In genomic region chr18:10015941-10016819, GRCh38 we compare ENCODE assay signal across 8 cellular contexts.
DNase-seq lines count a peak whose midpoint lies in the region; ATAC-seq, FAIRE-seq and TF ChIP-seq lines count a peak whose summit lies in the region.

No MANE protein-coding gene starts in this region.

- no peaks in the 10 kb centered on the region for H3K36me3 Mint-ChIP-seq in neural crest cell (ENCODE audit: low read depth)

- POLR2A ChIA-PET in endothelial cell of umbilical vein (lab: Charles Lee): no interaction called here

- H3K9me1 ChIP-seq in endothelial cell of umbilical vein (replicated peaks; ENCODE audit: control insufficient read depth, extremely low read depth, insufficient read depth, low read length): no peaks in the 10 kb centered on the region

- H4K20me1 ChIP-seq in endothelial cell of umbilical vein (replicated peaks; ENCODE audit: control insufficient read depth, extremely low read depth, insufficient read depth, low read length): no peaks in the 10 kb centered on the region

- peak overlapping the region; percentile 44 for H3K27ac ChIP-seq in endothelial cell of umbilical vein (ENCODE audit: insufficient read depth, low read depth, low read length)

- TF ChIP-seq CTCF in endothelial cell of umbilical vein (IDR thresholded peaks at IDR 0.05; ENCODE audit: extremely low read depth in 1 of 2, insufficient read depth in 1 of 2, low read depth in 1 of 2, low read length in 2 of 2): peak in 1 of 2 donors; percentile 10
- TF ChIP-seq CTCF in neural crest cell (conservative IDR thresholded peaks at IDR 0.05): no peak

- FAIRE-seq in endothelial cell of umbilical vein (lab: Jason Lieb, UNC): peak; percentile 73

- H3K27me3 ChIP-seq in endothelial cell of umbilical vein (ENCODE audit: control insufficient read depth in 2 of 2, insufficient read depth in 2 of 2, low read length in 2 of 2): no peaks in the 10 kb centered on the region

- peak overlapping the region; percentile 81 for H2AFZ ChIP-seq in endothelial cell of umbilical vein (ENCODE audit: low read depth, low read length)

- no peak overlapping the region for H3K9ac ChIP-seq in endothelial cell of umbilical vein (replicated peaks; ENCODE audit: extremely low read depth, insufficient read depth, low read length)

- H3K9me3 Mint-ChIP-seq in neural crest cell: no peaks in the 10 kb centered on the region

- peak overlapping the region; percentile 57 for H3K27ac Mint-ChIP-seq in neural crest cell (ENCODE audit: unreplicated experiment)

- no peak for TF ChIP-seq POLR2A in endothelial cell of umbilical vein (IDR thresholded peaks at IDR 0.05; ENCODE audit: low read depth, low read length)
- no peak for TF ChIP-seq POLR2A in erythroblast (IDR thresholded peaks at IDR 0.05; ENCODE audit: low read length)

- no peaks in the 10 kb centered on the region for H3K36me3 ChIP-seq in endothelial cell of umbilical vein (ENCODE audit: control insufficient read depth in 2 of 2, extremely low read depth in 1 of 2, insufficient read depth in 2 of 2, low read length in 2 of 2)

- H3K27me3 Mint-ChIP-seq in neural crest cell (ENCODE audit: low read depth): no peaks in the 10 kb centered on the region

- peaks cover 17% of the 10 kb centered on the region for H3K4me1 ChIP-seq in endothelial cell of umbilical vein (ENCODE audit: control insufficient read depth, extremely low read depth, insufficient read depth, low read length)

- intact Hi-C loops in endothelial cell of umbilical vein (cut with micrococcal nuclease): no loop called here
- intact Hi-C loops in left colon (cut with DNase I, micrococcal nuclease): no loop called here

- H3K4me2 ChIP-seq in endothelial cell of umbilical vein (ENCODE audit: insufficient read depth, low read length): peak overlapping the region; percentile 59

- CTCF ChIA-PET in endothelial cell of umbilical vein (lab: Charles Lee): interaction anchor here (0.8 to 2.7 kb wide), 10 partner anchors 10 to 503 kb away, joined by 3 to 12 read pairs (median 4); no protein-coding TSS in a partner anchor

- no peaks in the 10 kb centered on the region for H3K79me2 ChIP-seq in endothelial cell of umbilical vein (ENCODE audit: control insufficient read depth, insufficient read depth, low read length)

- no TSS peak for BruUV-seq in endothelial cell of umbilical vein (replicated peaks; lab: Mats Ljungman, UMichigan)

- H3K9me3 ChIP-seq in endothelial cell of umbilical vein (replicated peaks; ENCODE audit: control insufficient read depth, insufficient read depth, low read length): no peaks in the 10 kb centered on the region

- ATAC-seq in left colon (no peak), HG02885 (IDR thresholded peaks at IDR 0.05; ENCODE audit: poor library complexity, unreplicated experiment) (no peak)

- no peak overlapping the region for H3K4me3 ChIP-seq in endothelial cell of umbilical vein (replicated peaks in 1 of 3; ENCODE audit: insufficient read depth in 1 of 3, low read depth in 1 of 3, low read length in 3 of 3)

- peaks cover 4% of the 10 kb centered on the region for H3K4me1 Mint-ChIP-seq in neural crest cell

- no peak overlapping the region for H3K4me3 Mint-ChIP-seq in neural crest cell

- dilution Hi-C loops in endothelial cell of umbilical vein (cut with MboI; ENCODE audit: extremely low pct_ligation_motif_present, low sequenced_read_pairs): no loop called here

- DNase-seq in COLO829 (ENCODE audit: low spot score) (peak; percentile 41), NAMALWA (ENCODE audit: low spot score) (peak; percentile 9), endothelial cell of umbilical vein (ENCODE audit: low read depth, low spot score) (peak; percentile 47), neural crest cell (ENCODE audit: low read depth, low spot score) (no peak), left colon (no peak), erythroblast (lab: John Stamatoyannopoulos, UW) (no peak)
- no peak for DNase-seq in stimulated activated CD4-positive, alpha-beta T cell treated with anti-CD3 and anti-CD28 coated beads, Interleukin-1b, Interleukin-23, amount 100 ng/mL, for 48 hours

TF ChIP-seq in endothelial cell of umbilical vein, 7 proteins besides CTCF, POLR2A, EP300 and RAD21:
- TF ChIP-seq MAX (IDR thresholded peaks at IDR 0.05; ENCODE audit: insufficient read depth, insufficient read length) (no peak), GATA2 (IDR thresholded peaks at IDR 0.05; ENCODE audit: insufficient read depth, insufficient read length, low read depth, low read length) (peak; percentile 14), EZH2 (IDR thresholded peaks at IDR 0.05; ENCODE audit: borderline replicate concordance, low read depth, low read length, severe bottlenecking) (no peak), POLR2AphosphoS5 (IDR thresholded peaks at IDR 0.05; ENCODE audit: insufficient read depth, low read depth, low read length) (no peak), FOS (IDR thresholded peaks at IDR 0.05; ENCODE audit: borderline replicate concordance, insufficient read depth, low read length) (peak; percentile 66)
TF ChIP-seq in endothelial cell of umbilical vein: peak in this region for 2.

Comparison
In these comparisons a context has a peak if more than half of its experiments do, and no peak if none do; other contexts are left out.
1. DNase-seq: peak in COLO829 (single experiment), NAMALWA (single experiment) and endothelial cell of umbilical vein (single experiment); none in neural crest cell (single experiment), stimulated activated CD4-positive, alpha-beta T cell treated with anti-CD3 and anti-CD28 coated beads, Interleukin-1b, Interleukin-23, amount 100 ng/mL, for 48 hours (single experiment), left colon (0 of 2) and erythroblast (0 of 2).